ENCODE assay signal across 8 cellular contexts in the genomic region with DNA sequence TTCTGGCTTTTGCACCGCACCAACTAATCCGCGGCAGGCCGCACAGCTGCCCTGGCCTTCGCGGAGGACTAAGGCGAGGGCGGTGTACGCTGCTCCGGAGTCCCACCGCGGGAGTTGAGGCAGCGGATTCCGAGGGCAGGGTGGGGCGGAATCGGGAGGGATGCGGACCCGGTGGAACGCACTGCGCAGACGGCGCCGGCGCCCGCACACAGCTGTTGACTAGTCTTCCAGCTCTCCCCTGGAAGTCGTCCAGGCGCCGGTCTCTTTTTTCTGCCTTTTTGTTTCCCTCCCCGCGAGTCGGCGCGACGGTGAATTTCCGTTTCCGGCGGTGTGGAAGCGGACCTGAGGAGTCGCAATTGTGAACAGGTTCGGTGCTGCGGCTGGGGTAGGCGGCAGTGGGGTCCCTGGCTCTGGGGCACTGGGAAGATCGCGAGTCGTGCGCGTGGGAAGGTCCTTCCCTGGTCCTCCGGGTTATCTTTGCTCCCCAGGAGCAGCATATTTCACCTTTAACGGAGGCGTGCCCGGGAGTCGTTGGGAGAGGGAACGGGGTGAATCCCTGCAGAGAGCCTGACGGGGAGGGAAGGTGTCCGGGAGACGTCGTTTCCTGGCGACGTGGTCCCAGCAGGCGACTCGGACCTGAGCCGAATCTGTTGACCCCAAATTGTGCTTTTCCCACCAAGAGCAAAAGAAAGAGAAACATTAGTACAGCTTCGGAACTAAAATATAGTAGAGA. TPM values are rescaled to one million over a fixed set of nuclear protein-coding genes. Genes with fewer than 3 reads are reported as not detected.
DNase-seq lines count a peak whose midpoint lies in the region; ATAC-seq, FAIRE-seq and TF ChIP-seq lines count a peak whose summit lies in the region.

A gene (plus strand): TSS at position 319 of the 733 bp plus-strand sequence. CDS start 5,195 bp downstream, outside the sequence.

- ATAC-seq in GM21390 (IDR thresholded peaks at IDR 0.05; ENCODE audit: unreplicated experiment): peak; percentile 90

- H3K4me1 ChIP-seq in neuronal stem cell (ENCODE audit: control insufficient read depth in 2 of 2, insufficient read depth in 1 of 2, low read depth in 1 of 2, low read length in 2 of 2) (no peaks in the 10 kb centered on the region), stomach smooth muscle (ENCODE audit: control insufficient read depth, insufficient read depth, low read length) (peaks cover 3% of the 10 kb centered on the region)

- no CpG with 5 or more reads among the region's 63 CpGs for WGBS in neuronal stem cell (ENCODE audit: extremely low coverage in 2 of 2, insufficient read length in 2 of 2, insufficient replicate concordance in 1 of 2), 2 donors

- H3K4me3 ChIP-seq in neuronal stem cell (ENCODE audit: low read length in 2 of 2) (peak within 1 kb of the TSS; percentile 85 to 93), stomach smooth muscle (ENCODE audit: low read length in 2 of 2) (peak within 1 kb of the TSS; percentile 88 to 94)

- peak within 1 kb of the TSS; percentile 2 for H2BK5ac ChIP-seq in neuronal stem cell (ENCODE audit: low read length)

- TSS peak; percentile 66 for BruUV-seq in Calu3 (replicated peaks; lab: Mats Ljungman, UMichigan)

- peak within 1 kb of the TSS; percentile 98 for H2AFZ ChIP-seq in neuronal stem cell (ENCODE audit: low read length)

- H3K23ac ChIP-seq in neuronal stem cell (ENCODE audit: low read depth, low read length, poor library complexity): peak within 1 kb of the TSS; percentile 6

- H3K27me3 ChIP-seq in neuronal stem cell (ENCODE audit: control insufficient read depth in 3 of 3, insufficient read depth in 3 of 3, low read depth in 1 of 3, low read length in 3 of 3): no peaks in the 10 kb centered on the region
- H3K27me3 ChIP-seq in stomach smooth muscle (ENCODE audit: control insufficient read depth in 1 of 2, insufficient read depth in 2 of 2, low read length in 2 of 2): no peaks in the 10 kb centered on the region

- H2AK5ac ChIP-seq in neuronal stem cell (ENCODE audit: low read depth, low read length): peak within 1 kb of the TSS; percentile 81

- CTCF ChIA-PET in Calu3 (lab: Charles Lee): no interaction called here

- H3K4me2 ChIP-seq in neuronal stem cell (ENCODE audit: insufficient read depth, low read length, poor library complexity, severe bottlenecking): peak within 1 kb of the TSS; percentile 91

- intact Hi-C loops in Calu3 (cut with micrococcal nuclease; ENCODE audit: unreplicated experiment): no loop called here

- no peaks in the 10 kb centered on the region for H3K4me1 Mint-ChIP-seq in Calu3 (ENCODE audit: low read depth, unreplicated experiment)

- no peaks in the 10 kb centered on the region for H3K79me1 ChIP-seq in neuronal stem cell (ENCODE audit: low read depth, low read length)

- H4K8ac ChIP-seq in neuronal stem cell (ENCODE audit: low read depth, low read length): peak within 1 kb of the TSS; percentile 96

- no peaks in the 10 kb centered on the region for H3K9me3 ChIP-seq in neuronal stem cell (replicated peaks in 1 of 2; ENCODE audit: control insufficient read depth in 2 of 2, insufficient read depth in 1 of 2, low read depth in 1 of 2, low read length in 2 of 2)
- H3K9me3 ChIP-seq in stomach smooth muscle (ENCODE audit: control insufficient read depth in 2 of 2, low read length in 2 of 2): no peaks in the 10 kb centered on the region

- H4K91ac ChIP-seq in neuronal stem cell (ENCODE audit: low read depth, low read length, poor library complexity): no peak within 1 kb of the TSS

- peak within 1 kb of the TSS; percentile 91 for H3K27ac Mint-ChIP-seq in Calu3 (ENCODE audit: unreplicated experiment)

- H3K9ac ChIP-seq in neuronal stem cell (ENCODE audit: low read depth, low read length, poor library complexity) (peak within 1 kb of the TSS; percentile 99), stomach smooth muscle (ENCODE audit: low read length in 2 of 2) (peak within 1 kb of the TSS; percentile 75)

- peak within 1 kb of the TSS; percentile 99 for H3K18ac ChIP-seq in neuronal stem cell (ENCODE audit: low read length)

- peaks cover 16% of the 10 kb centered on the region for H3K36me3 Mint-ChIP-seq in Calu3 (ENCODE audit: insufficient read depth, unreplicated experiment)

- peaks cover 14% of the 10 kb centered on the region for H3K27me3 Mint-ChIP-seq in Calu3 (ENCODE audit: unreplicated experiment)

- DNase-seq in Calu3: peak; percentile 78
- DNase-seq in HTR-8/SVneo (ENCODE audit: insufficient read length, low spot score): peak; percentile 50
- peak; percentile 35 to 51 for DNase-seq in SHP77 (lab: John Stamatoyannopoulos, UW)
- DNase-seq in activated naive CD4-positive, alpha-beta T cell (lab: John Stamatoyannopoulos, UW): peak; percentile 43 to 57 (median 49)
- peak; percentile 24 to 49 for DNase-seq in frontal cortex (ENCODE audit: low spot score in 2 of 2)
- DNase-seq in neuronal stem cell (ENCODE audit: low spot score): peak; percentile 64

- peak within 1 kb of the TSS; percentile 76 for H3K27ac ChIP-seq in neuronal stem cell (replicated peaks; ENCODE audit: low read length)
- H3K27ac ChIP-seq in stomach smooth muscle (ENCODE audit: low read length): peak within 1 kb of the TSS; percentile 49

- H3K9me3 Mint-ChIP-seq in Calu3 (ENCODE audit: low read depth, unreplicated experiment): no peaks in the 10 kb centered on the region

- FAIRE-seq in HTR-8/SVneo (lab: Jason Lieb, UNC) (no peak), frontal cortex (lab: Jason Lieb, UNC) (no peak)

- peak within 1 kb of the TSS; percentile 94 for H3K14ac ChIP-seq in neuronal stem cell (ENCODE audit: low read length)

- H3K36me3 ChIP-seq in neuronal stem cell (replicated peaks in 1 of 2; ENCODE audit: control insufficient read depth in 2 of 2, insufficient read depth in 2 of 2, low read length in 2 of 2) (no peaks in the 10 kb centered on the region), stomach smooth muscle (ENCODE audit: control insufficient read depth in 2 of 2, insufficient read depth in 2 of 2, low read length in 2 of 2) (no peaks in the 10 kb centered on the region)

- H3K4ac ChIP-seq in neuronal stem cell (ENCODE audit: low read length): peak within 1 kb of the TSS; percentile 95

- peak within 1 kb of the TSS; percentile 61 for H2BK120ac ChIP-seq in neuronal stem cell (ENCODE audit: low read depth, low read length)

- H2BK12ac ChIP-seq in neuronal stem cell (ENCODE audit: low read length): no peak within 1 kb of the TSS

- H2BK15ac ChIP-seq in neuronal stem cell (ENCODE audit: low read length): peak within 1 kb of the TSS; percentile 89

- no peak for TF ChIP-seq CTCF in Calu3 (IDR thresholded peaks at IDR 0.05; ENCODE audit: unreplicated experiment)

- H3K4me3 Mint-ChIP-seq in Calu3 (ENCODE audit: low read depth, unreplicated experiment): peak within 1 kb of the TSS; percentile 98

RNA-seq across cellular contexts. Expression of the gene that starts here (rescaled TPM):
- total RNA-seq in Calu3 (2022) (4.1 and 5.4 TPM in 2 replicates), frontal cortex (8.6 TPM)
- polyA plus RNA-seq in neuronal stem cell (2013, experiment 1 of 2): 10.0 TPM
- 10.1 TPM for polyA plus RNA-seq in neuronal stem cell (2013, experiment 2 of 2)

Comparison
In these comparisons a context has a peak if more than half of its experiments do, and no peak if none do; other contexts are left out.
1. Peak in every context shown above with its lines: DNase-seq, ATAC-seq, H3K4me3 ChIP-seq and H3K27ac ChIP-seq.